ENCODE assay signal across 9 cellular contexts in the genomic region with DNA sequence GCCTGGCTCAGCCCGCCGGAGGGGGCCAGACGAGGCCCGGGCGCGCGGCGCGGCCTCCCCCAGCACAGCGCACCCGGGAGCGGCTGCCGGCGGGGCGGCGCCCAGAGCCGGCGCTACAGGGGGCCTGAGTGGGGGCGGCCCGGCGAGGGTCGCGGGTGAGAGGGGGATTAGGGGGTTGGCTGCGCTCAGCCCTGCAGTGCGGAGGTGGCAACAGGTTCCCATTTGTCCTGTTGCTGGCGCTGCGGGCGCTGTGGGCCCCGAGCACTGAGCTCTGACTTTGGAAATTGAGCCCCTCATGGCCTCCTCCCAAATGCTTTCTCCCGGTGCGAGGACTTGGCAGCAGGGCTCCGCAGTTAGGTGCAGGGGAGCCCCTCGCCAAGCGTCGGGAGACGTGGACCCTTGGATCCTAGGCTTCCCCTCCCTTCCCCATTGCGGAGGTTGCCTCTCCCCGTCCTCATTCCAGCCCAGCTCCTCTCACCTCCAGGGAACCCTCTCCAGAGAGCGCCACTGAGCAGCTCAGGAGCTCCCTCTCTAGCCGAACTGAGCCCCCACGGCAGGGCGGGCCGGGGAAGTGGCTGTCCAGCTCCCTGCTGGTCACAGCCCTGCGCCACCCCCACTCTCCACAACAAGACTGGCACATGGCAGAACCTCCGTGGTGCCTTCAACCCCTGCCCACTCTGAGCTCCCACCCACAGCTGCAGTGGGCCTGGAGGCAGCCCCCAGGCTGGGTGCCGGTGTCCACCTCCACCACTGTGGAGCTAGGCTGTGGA. TPM values are rescaled to one million over a fixed set of nuclear protein-coding genes. Genes with fewer than 3 reads are reported as not detected.
DNase-seq lines count a peak whose midpoint lies in the region; ATAC-seq and TF ChIP-seq lines count a peak whose summit lies in the region.
"Had no signal": no experiment of that assay in that cellular context is flagged by ENCODE, and none has a peak within 500 bp of the region (broad histone marks: within the 10 kb centered on the region; RNA-seq: fewer than 3 reads in every experiment).

No MANE protein-coding gene starts in this region.

- intact Hi-C loops in Panc1 (cut with micrococcal nuclease; ENCODE audit: unreplicated experiment), result loop anchor here (5.0 kb wide), 1 partner anchor 107 kb away; no protein-coding TSS in a partner anchor
- intact Hi-C loops in spleen (cut with DNase I; ENCODE audit: low total_unique reads), result no loop called here
- intact Hi-C loops in gastrocnemius medialis (cut with DNase I; ENCODE audit: low total_unique reads), result no loop called here

- TF ChIP-seq POLR2A in spleen (IDR thresholded peaks at IDR 0.05) (no peak), gastrocnemius medialis (IDR thresholded peaks at IDR 0.05) (no peak)

- H3K9me3 Mint-ChIP-seq in activated T-cell treated with anti-CD3 and anti-CD28 coated beads, Interleukin-2, amount 50 U/mL, for 24 hours, result no peaks in the 10 kb centered on the region

- H3K4me3 Mint-ChIP-seq in activated T-cell treated with anti-CD3 and anti-CD28 coated beads, Interleukin-2, amount 50 U/mL, for 24 hours, result no peak overlapping the region

- H3K9me3 ChIP-seq in Panc1 (ENCODE audit: control insufficient read depth, insufficient read depth, low read depth, low read length) (no peaks in the 10 kb centered on the region), iPS-15b (ENCODE audit: control insufficient read depth, insufficient read depth, low read length) (no peaks in the 10 kb centered on the region), spleen (no peaks in the 10 kb centered on the region), gastrocnemius medialis (no peaks in the 10 kb centered on the region)
- H3K9me3 ChIP-seq: ascending aorta had no signal

- in situ Hi-C loops in Panc1 (cut with HindIII; ENCODE audit: low pct_unique_long_range_greater_than_20kb, low sequenced_read_pairs), result no loop called here
- in situ Hi-C loops in gastrocnemius medialis (cut with MboI; ENCODE audit: low sequenced_read_pairs in 4 of 4), result no loop called here

- CTCF ChIA-PET in Panc1 (lab: Charles Lee), result interaction anchor here (0.6 to 2.0 kb wide), 5 partner anchors 9 to 26 kb away, joined by 3 to 13 read pairs (median 5); no protein-coding TSS in a partner anchor

- peaks cover 7% of the 10 kb centered on the region for H3K4me1 ChIP-seq in Panc1 (ENCODE audit: control insufficient read depth, insufficient read depth, low read length)
- no peaks in the 10 kb centered on the region for H3K4me1 ChIP-seq in iPS-15b (ENCODE audit: control insufficient read depth, insufficient read depth, low read length)
- H3K4me1 ChIP-seq in spleen, result peaks cover 4 to 50% (median 35%) of the 10 kb centered on the region in 6 donors
- H3K4me1 ChIP-seq in gastrocnemius medialis, result peaks cover 0 to 8% of the 10 kb centered on the region in 2 donors

- DNase-seq in activated T-cell treated with anti-CD3 and anti-CD28 coated beads, Interleukin-2, amount 50 U/mL, for 24 hours, result peak; percentile 31
- DNase-seq in activated T-cell treated with anti-CD3 and anti-CD28 coated beads, Interleukin-2, amount 50 U/mL, for 48 hours, result no peak
- DNase-seq in Panc1 (ENCODE audit: low read depth, low spot score), result no peak
- DNase-seq in spleen, result peak; percentile 62
- no peak for DNase-seq in effector CD8-positive, alpha-beta T cell (lab: John Stamatoyannopoulos, UW)
- DNase-seq in stimulated activated CD4-positive, alpha-beta T cell treated with anti-CD3 and anti-CD28 coated beads, Interleukin-4, amount 100 ng/mL, for 1 hour, result no peak
- DNase-seq in gastrocnemius medialis, result no peak

- 8 to 46% (median 15%) methylated on average over 3 to 46 of the region's 46 CpGs for WGBS in spleen, 5 donors

- POLR2A ChIA-PET in Panc1 (lab: Charles Lee), result no interaction called here

- no peaks in the 10 kb centered on the region for H3K36me3 Mint-ChIP-seq in activated T-cell treated with anti-CD3 and anti-CD28 coated beads, Interleukin-2, amount 50 U/mL, for 24 hours (ENCODE audit: low read depth)

- H3K27ac Mint-ChIP-seq in activated T-cell treated with anti-CD3 and anti-CD28 coated beads, Interleukin-2, amount 50 U/mL, for 24 hours, result no peak overlapping the region

- peaks cover 11% of the 10 kb centered on the region for H3K4me1 Mint-ChIP-seq in activated T-cell treated with anti-CD3 and anti-CD28 coated beads, Interleukin-2, amount 50 U/mL, for 24 hours (ENCODE audit: low read depth)

- H3K27ac ChIP-seq in Panc1 (ENCODE audit: low read length) (no peak overlapping the region), spleen (no peak overlapping the region), gastrocnemius medialis (no peak overlapping the region)
- H3K27ac ChIP-seq: ascending aorta had no signal

- no TSS peak for BruUV-seq in Panc1 (replicated peaks; lab: Mats Ljungman, UMichigan)

- ATAC-seq in Panc1 (peak; percentile 47), gastrocnemius medialis (no peak)

- H3K27me3 ChIP-seq in Panc1 (ENCODE audit: control insufficient read depth, insufficient read depth, low read length), result peaks cover 4% of the 10 kb centered on the region
- H3K27me3 ChIP-seq in iPS-15b (ENCODE audit: control insufficient read depth, insufficient read depth, low read length), result peaks cover 72% of the 10 kb centered on the region
- peaks cover 0 to 97% (median 79%) of the 10 kb centered on the region in 7 donors for H3K27me3 ChIP-seq in spleen (replicated peaks in 1 of 7)
- H3K27me3 ChIP-seq in gastrocnemius medialis, result peaks cover 19 to 71% (median 46%) of the 10 kb centered on the region in 3 donors

- peak overlapping the region in 1 of 2 experiments; percentile 24; a peak in 2 of 4 replicates for H3K4me3 ChIP-seq in Panc1 (ENCODE audit: low read depth in 2 of 2, low read length in 2 of 2)
- peak overlapping the region; percentile 32 for H3K4me3 ChIP-seq in iPS-15b (ENCODE audit: low read depth, low read length)
- peak overlapping the region in 1 of 8 donors; percentile 44 for H3K4me3 ChIP-seq in spleen
- no peak overlapping the region for H3K4me3 ChIP-seq in gastrocnemius medialis

- peaks cover 67% of the 10 kb centered on the region for H3K27me3 Mint-ChIP-seq in activated T-cell treated with anti-CD3 and anti-CD28 coated beads, Interleukin-2, amount 50 U/mL, for 24 hours

- H3K36me3 ChIP-seq in Panc1 (ENCODE audit: control insufficient read depth, insufficient read depth, low read length) (no peaks in the 10 kb centered on the region), iPS-15b (ENCODE audit: control insufficient read depth, insufficient read depth, low read length) (no peaks in the 10 kb centered on the region), spleen (no peaks in the 10 kb centered on the region), gastrocnemius medialis (no peaks in the 10 kb centered on the region)
- H3K36me3 ChIP-seq: ascending aorta had no signal

- H3K9ac ChIP-seq in iPS-15b (ENCODE audit: low read depth, low read length), result no peak overlapping the region

- TF ChIP-seq CTCF in Panc1 (IDR thresholded peaks at IDR 0.05) (peak; percentile 25), spleen (IDR thresholded peaks at IDR 0.05 in 8 of 11, conservative IDR thresholded peaks at IDR 0.05 in 3 of 11) (no peak), gastrocnemius medialis (IDR thresholded peaks at IDR 0.05 in 4 of 5, conservative IDR thresholded peaks at IDR 0.05 in 1 of 5) (no peak)

RNA-seq across cellular contexts. Expression of a gene that starts 2.5 kb away (rescaled TPM):
- total RNA-seq in Panc1 (2021; ENCODE audit: unreplicated experiment) (7.1 TPM), spleen (under 1 TPM in 1 of 7 donors, not detected in 6; 0.17 TPM), gastrocnemius medialis (not detected)
- 9.8 TPM for polyA plus RNA-seq in Panc1 (2012; ENCODE audit: insufficient read length)
- under 1 TPM in 1 of 3 donors, not detected in 2; 0.09 TPM for polyA plus RNA-seq in spleen
- total RNA-seq: ascending aorta had no signal

RNA-seq across cellular contexts. Expression of a gene that starts 29.1 kb away (rescaled TPM):
- total RNA-seq in Panc1 (2021; ENCODE audit: unreplicated experiment) (2.3 TPM), spleen (1 to 10 TPM in 2 of 7 donors, under 1 TPM in 1, not detected in 4; 0.73 to 1.2 (median 1.0) TPM), gastrocnemius medialis (1 to 10 TPM in 1 of 4 donors, under 1 TPM in 1, not detected in 2; 0.98 to 1.6 TPM)
- polyA plus RNA-seq in Panc1 (2012; ENCODE audit: insufficient read length), result 2.2 TPM
- polyA plus RNA-seq in spleen, result under 1 TPM; 0.18 to 0.35 (median 0.22) TPM

RNA-seq across cellular contexts. Expression of a gene that starts 43.2 kb away (rescaled TPM):
- total RNA-seq in Panc1 (2021; ENCODE audit: unreplicated experiment) (125 TPM), spleen (10 to 100 TPM in 5 of 7 donors, 1 to 10 TPM in 2; 6.7 to 72.9 (median 14.7) TPM), gastrocnemius medialis (10 to 100 TPM; 40.1 to 78.1 (median 45.0) TPM)
- polyA plus RNA-seq in Panc1 (2012; ENCODE audit: insufficient read length), result 165 TPM
- 1 to 10 TPM; 3.2 to 5.3 (median 3.2) TPM for polyA plus RNA-seq in spleen

RNA-seq across cellular contexts. Expression of a gene that starts 45.6 kb away (rescaled TPM):
- total RNA-seq in Panc1 (2021; ENCODE audit: unreplicated experiment) (42.1 TPM), spleen (10 to 100 TPM; 17.5 to 32.0 (median 21.7) TPM), gastrocnemius medialis (10 to 100 TPM; 48.4 to 61.5 (median 52.8) TPM)
- polyA plus RNA-seq in Panc1 (2012; ENCODE audit: insufficient read length), result 49.4 TPM
- 10 to 100 TPM; 58.6 to 67.3 (median 59.6) TPM for polyA plus RNA-seq in spleen

Comparison
In these comparisons a context has a peak if more than half of its experiments do, and no peak if none do; other contexts are left out.
1. DNase-seq: peak in activated T-cell treated with anti-CD3 and anti-CD28 coated beads, Interleukin-2, amount 50 U/mL, for 24 hours (single experiment) and spleen (single experiment); none in activated T-cell treated with anti-CD3 and anti-CD28 coated beads, Interleukin-2, amount 50 U/mL, for 48 hours (0 of 2), Panc1 (single experiment), effector CD8-positive, alpha-beta T cell (single experiment), stimulated activated CD4-positive, alpha-beta T cell treated with anti-CD3 and anti-CD28 coated beads, Interleukin-4, amount 100 ng/mL, for 1 hour (single experiment) and gastrocnemius medialis (0 of 2).